20 cellular contexts compared by ENCODE assay signal in the genomic region with DNA sequence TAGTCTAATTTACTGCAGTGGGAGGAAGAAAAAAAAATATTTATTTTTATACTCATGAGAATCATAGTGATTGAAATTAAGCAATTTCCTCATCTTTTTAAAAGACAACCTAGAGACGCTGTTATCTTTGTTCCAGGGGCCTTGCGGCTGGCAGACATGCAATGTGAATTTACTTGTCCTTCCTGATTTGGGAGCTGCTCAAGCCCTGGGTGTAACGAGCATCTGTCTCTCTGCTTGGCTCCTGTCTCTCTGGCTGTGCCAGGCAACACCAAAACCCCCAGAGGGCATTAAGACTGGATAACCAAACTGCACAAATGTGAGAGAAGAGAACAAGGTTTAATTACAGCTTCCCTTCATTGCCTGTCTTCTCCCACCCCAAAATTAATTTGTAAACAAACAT.
"Had no signal": no experiment of that assay in that cellular context is flagged by ENCODE, and none has a peak within 500 bp of the region (broad histone marks: within the 10 kb centered on the region; RNA-seq: fewer than 3 reads in every experiment).

No MANE protein-coding gene starts in this region.

- H3K4me1 ChIP-seq: adrenal gland, gastrocnemius medialis, heart left ventricle, neural progenitor cell, prostate gland, vagina had no signal

- ATAC-seq: activated CD8-positive, alpha-beta T cell treated with anti-CD3 and anti-CD28 coated beads, Interleukin-2, amount 10 ng/mL, durations not matched to agents 7 days and 5 days; activated naive CD4-positive, alpha-beta T cell treated with anti-CD3 and anti-CD28 coated beads, Interleukin-2, amount 50 U/mL, for 72 hours; gastrocnemius medialis; heart left ventricle; left ventricle myocardium superior; right cardiac atrium had no signal

- H3K4me2 ChIP-seq: neural progenitor cell had no signal

- H3K4me3 ChIP-seq: adrenal gland, gastrocnemius medialis, heart left ventricle, neural progenitor cell, prostate gland, stomach, vagina had no signal

- DNase-seq: activated CD4-positive, alpha-beta T cell treated with anti-CD3 and anti-CD28 coated beads, Interleukin-2, amount 10 ng/mL, durations not matched to agents 7 days and 5 days; activated CD8-positive, alpha-beta T cell treated with anti-CD3 and anti-CD28 coated beads, Interleukin-2, amount 10 ng/mL, durations not matched to agents 7 days and 5 days; activated gamma-delta T cell; adrenal gland; cerebellar nuclear complex; effector CD4-positive, alpha-beta T cell; gastrocnemius medialis; heart left ventricle; immature natural killer cell; kidney glomerular epithelial cell; left ventricle myocardium superior; stimulated activated CD4-positive, alpha-beta T cell treated with anti-CD3 and anti-CD28 coated beads, Interleukin-2, amount 100 ng/mL, for 24 hours; stomach; T1000; trophoblast cell had no signal

- H3K9me3 ChIP-seq: adrenal gland, gastrocnemius medialis, prostate gland, stomach, vagina had no signal

- H3K9ac ChIP-seq: neural progenitor cell had no signal

- H3K27ac ChIP-seq: adrenal gland, gastrocnemius medialis, heart left ventricle, neural progenitor cell, prostate gland, stomach, vagina had no signal

- H3K36me3 ChIP-seq: adrenal gland, gastrocnemius medialis, heart left ventricle, neural progenitor cell, prostate gland, stomach, vagina had no signal

- H3K27me3 ChIP-seq: adrenal gland, gastrocnemius medialis, heart left ventricle, neural progenitor cell, stomach, vagina had no signal
